Comparison of ENCODE assay signal across 24 cellular contexts in genomic region chr5:77483662-77484061, GRCh38.
"Had no signal": no experiment of that assay in that cellular context is flagged by ENCODE, and none has a peak within 500 bp of the region (broad histone marks: within the 10 kb centered on the region; RNA-seq: fewer than 3 reads in every experiment).

No MANE protein-coding gene starts in this region.

- H3K9me3 ChIP-seq: esophagus muscularis mucosa, lower lobe of right lung, upper lobe of left lung had no signal

- H3K27ac ChIP-seq: coronary artery, esophagus muscularis mucosa, hepatocyte, lower lobe of right lung, upper lobe of left lung had no signal

- H3K4me1 ChIP-seq: esophagus muscularis mucosa, lower lobe of right lung had no signal

- FAIRE-seq: bronchial epithelial cell, frontal cortex had no signal

- ATAC-seq: left lobe of liver, lower lobe of right lung, natural killer cell, WTC11 had no signal

- DNase-seq: activated CD8-positive, alpha-beta memory T cell treated with anti-CD3 and anti-CD28 coated beads for 24 hours; activated CD8-positive, alpha-beta memory T cell treated with anti-CD3 and anti-CD28 coated beads, Interleukin-2, amount 50 U/mL, for 48 hours; activated effector memory CD4-positive, alpha-beta T cell treated with Interleukin-2 at 50 U/mL for 16 hours; activated naive CD4-positive, alpha-beta T cell treated with anti-CD3 and anti-CD28 coated beads for 36 hours; activated T-cell treated with anti-CD3 and anti-CD28 coated beads, Interleukin-2, amount 50 U/mL, for 48 hours; amygdala; cerebellar nuclear complex; glutamatergic neuron; immature natural killer cell; lower lobe of right lung; mesendoderm; natural killer cell; retina; stimulated activated CD4-positive, alpha-beta T cell treated with anti-CD3 and anti-CD28 coated beads, Interleukin-2, amount 100 ng/mL, for 48 hours; stimulated activated naive CD4-positive, alpha-beta T cell; T-helper 9 cell; upper lobe of left lung had no signal

- H3K4me2 ChIP-seq: hepatocyte had no signal

- H2AFZ ChIP-seq: hepatocyte had no signal

- H3K27me3 ChIP-seq: esophagus muscularis mucosa, hepatocyte, upper lobe of left lung had no signal

- H3K4me3 ChIP-seq: coronary artery, esophagus muscularis mucosa, hepatocyte, lower lobe of right lung, upper lobe of left lung had no signal
